ENCODE assay signal across 10 cellular contexts in genomic region chr3:128053614-128054013, GRCh38. TPM values are rescaled to one million over a fixed set of nuclear protein-coding genes. Genes with fewer than 3 reads are reported as not detected.
DNase-seq lines count a peak whose midpoint lies in the region; ATAC-seq, FAIRE-seq and TF ChIP-seq lines count a peak whose summit lies in the region.
"Had no signal": no experiment of that assay in that cellular context is flagged by ENCODE, and none has a peak within 500 bp of the region (broad histone marks: within the 10 kb centered on the region; RNA-seq: fewer than 3 reads in every experiment).

No MANE protein-coding gene starts in this region.

- peak overlapping the region; percentile 100 for H3K4me3 Mint-ChIP-seq in T-helper 2 cell treated with Interferon-gamma antibody and Interleukin-4, amounts not matched to agents 5 μg/mL and 100 μg/mL, for 36 hours
- H3K4me3 Mint-ChIP-seq in activated T-helper 2 cell treated with anti-CD3 and anti-CD28 coated beads, Interferon-gamma antibody, Interleukin-2, Interleukin-4, amounts not matched to agents 10 μg/mL and 5 μg/mL and 100 μg/mL, durations not matched to agents 14 hours and 24 hours and 36 hours (ENCODE audit: low read depth), result peak overlapping the region; percentile 99

- intact Hi-C loops in activated T-helper 2 cell treated with anti-CD3 and anti-CD28 coated beads, Interferon-gamma antibody, Interleukin-2, Interleukin-4, amounts not matched to agents 10 μg/mL and 5 μg/mL and 100 μg/mL, durations not matched to agents 14 hours and 24 hours and 36 hours (cut with micrococcal nuclease), result loop anchor here (2.0 to 5.0 kb wide), 3 partner anchors 21 to 381 kb away; partner anchors contain the start of genes ABTB1 and RUVBL1
- intact Hi-C loops in kidney (cut with DNase I), result no loop called here

- H3K4me3 ChIP-seq in kidney (ENCODE audit: low read length in 2 of 2) (peak overlapping the region; percentile 2 to 72), stomach smooth muscle (ENCODE audit: low read length in 2 of 2) (peak overlapping the region; percentile 93 to 99)

- H3K4me1 ChIP-seq in kidney (ENCODE audit: control insufficient read depth in 1 of 2, insufficient read depth in 1 of 2, low read depth in 1 of 2, low read length in 2 of 2) (peaks cover 25 to 30% of the 10 kb centered on the region in 2 donors), stomach smooth muscle (ENCODE audit: control insufficient read depth, insufficient read depth, low read length) (peaks cover 24% of the 10 kb centered on the region)

- H3K9me3 ChIP-seq in kidney (ENCODE audit: control insufficient read depth in 1 of 2, low read length in 2 of 2) (no peaks in the 10 kb centered on the region), stomach smooth muscle (ENCODE audit: control insufficient read depth in 2 of 2, low read length in 2 of 2) (no peaks in the 10 kb centered on the region)

- peaks cover 35% of the 10 kb centered on the region for H3K4me1 Mint-ChIP-seq in T-helper 2 cell treated with Interferon-gamma antibody and Interleukin-4, amounts not matched to agents 5 μg/mL and 100 μg/mL, for 36 hours (ENCODE audit: low read depth)
- peaks cover 38% of the 10 kb centered on the region for H3K4me1 Mint-ChIP-seq in activated T-helper 2 cell treated with anti-CD3 and anti-CD28 coated beads, Interferon-gamma antibody, Interleukin-2, Interleukin-4, amounts not matched to agents 10 μg/mL and 5 μg/mL and 100 μg/mL, durations not matched to agents 14 hours and 24 hours and 36 hours (ENCODE audit: low read depth)

- no peaks in the 10 kb centered on the region for H3K9me3 Mint-ChIP-seq in T-helper 2 cell treated with Interferon-gamma antibody and Interleukin-4, amounts not matched to agents 5 μg/mL and 100 μg/mL, for 36 hours
- no peaks in the 10 kb centered on the region for H3K9me3 Mint-ChIP-seq in activated T-helper 2 cell treated with anti-CD3 and anti-CD28 coated beads, Interferon-gamma antibody, Interleukin-2, Interleukin-4, amounts not matched to agents 10 μg/mL and 5 μg/mL and 100 μg/mL, durations not matched to agents 14 hours and 24 hours and 36 hours

- no peak for ATAC-seq in HG02870 (IDR thresholded peaks at IDR 0.05; ENCODE audit: unreplicated experiment)

- DNase-seq in T-helper 2 cell treated with Interferon-gamma antibody and Interleukin-4, amounts not matched to agents 5 μg/mL and 100 μg/mL, for 36 hours (ENCODE audit: low spot score), result no peak
- DNase-seq in T-helper 2 cell (no peak), kidney (no peak), nucleus accumbens (lab: John Stamatoyannopoulos, UW) (no peak), caudate nucleus (lab: John Stamatoyannopoulos, UW) (no peak)
- DNase-seq in activated T-helper 2 cell treated with anti-CD3 and anti-CD28 coated beads, Interferon-gamma antibody, Interleukin-2, Interleukin-4, amounts not matched to agents 10 μg/mL and 5 μg/mL and 100 μg/mL, durations not matched to agents 14 hours and 24 hours and 36 hours (ENCODE audit: low spot score), result no peak
- DNase-seq: C1 segment of cervical spinal cord, SHP77 treated with DMSO at 0.1 percent for 48 hours had no signal

- H3K36me3 ChIP-seq in kidney (ENCODE audit: control insufficient read depth in 1 of 2, insufficient read depth in 2 of 2, low read length in 2 of 2) (peaks cover 7 to 21% of the 10 kb centered on the region in 2 donors), stomach smooth muscle (ENCODE audit: control insufficient read depth in 2 of 2, insufficient read depth in 2 of 2, low read length in 2 of 2) (peaks cover 14 to 17% of the 10 kb centered on the region in 2 donors)

- FAIRE-seq in kidney (lab: Jason Lieb, UNC), result no peak

- TF ChIP-seq CTCF in kidney (IDR thresholded peaks at IDR 0.05; ENCODE audit: borderline replicate concordance, extremely low read depth, insufficient read depth), result no peak

- peak overlapping the region; percentile 98 for H3K27ac Mint-ChIP-seq in T-helper 2 cell treated with Interferon-gamma antibody and Interleukin-4, amounts not matched to agents 5 μg/mL and 100 μg/mL, for 36 hours
- H3K27ac Mint-ChIP-seq in activated T-helper 2 cell treated with anti-CD3 and anti-CD28 coated beads, Interferon-gamma antibody, Interleukin-2, Interleukin-4, amounts not matched to agents 10 μg/mL and 5 μg/mL and 100 μg/mL, durations not matched to agents 14 hours and 24 hours and 36 hours, result peak overlapping the region; percentile 62

- no peaks in the 10 kb centered on the region for H3K27me3 ChIP-seq in stomach smooth muscle (ENCODE audit: control insufficient read depth in 1 of 2, insufficient read depth in 2 of 2, low read length in 2 of 2)

- peaks cover 4% of the 10 kb centered on the region for H3K27me3 Mint-ChIP-seq in T-helper 2 cell treated with Interferon-gamma antibody and Interleukin-4, amounts not matched to agents 5 μg/mL and 100 μg/mL, for 36 hours (ENCODE audit: low read depth)
- peaks cover 4% of the 10 kb centered on the region for H3K27me3 Mint-ChIP-seq in activated T-helper 2 cell treated with anti-CD3 and anti-CD28 coated beads, Interferon-gamma antibody, Interleukin-2, Interleukin-4, amounts not matched to agents 10 μg/mL and 5 μg/mL and 100 μg/mL, durations not matched to agents 14 hours and 24 hours and 36 hours (ENCODE audit: low read depth)

- H3K27ac ChIP-seq in kidney (ENCODE audit: low read depth in 2 of 2, low read length in 2 of 2), result no peak overlapping the region
- no peak overlapping the region for H3K27ac ChIP-seq in stomach smooth muscle (ENCODE audit: low read length)
- no peak overlapping the region for H3K27ac ChIP-seq in caudate nucleus (ENCODE audit: low read depth, low read length)

- peaks cover 52% of the 10 kb centered on the region for H3K36me3 Mint-ChIP-seq in T-helper 2 cell treated with Interferon-gamma antibody and Interleukin-4, amounts not matched to agents 5 μg/mL and 100 μg/mL, for 36 hours (ENCODE audit: low read depth)
- peaks cover 53% of the 10 kb centered on the region for H3K36me3 Mint-ChIP-seq in activated T-helper 2 cell treated with anti-CD3 and anti-CD28 coated beads, Interferon-gamma antibody, Interleukin-2, Interleukin-4, amounts not matched to agents 10 μg/mL and 5 μg/mL and 100 μg/mL, durations not matched to agents 14 hours and 24 hours and 36 hours (ENCODE audit: low read depth)

- peak overlapping the region in 1 of 2 donors; percentile 68 for H3K9ac ChIP-seq in kidney (ENCODE audit: low read length in 2 of 2)
- peak overlapping the region; percentile 97 for H3K9ac ChIP-seq in stomach smooth muscle (ENCODE audit: low read length in 2 of 2)

RNA-seq across cellular contexts. Expression of gene SEC61A1, which starts 1.4 kb away (rescaled TPM):
- total RNA-seq in activated T-helper 2 cell treated with anti-CD3 and anti-CD28 coated beads, Interferon-gamma antibody, Interleukin-2, Interleukin-4, amounts not matched to agents 10 μg/mL and 5 μg/mL and 100 μg/mL, durations not matched to agents 14 hours and 24 hours and 36 hours, result 210 and 217 TPM in 2 replicates
- 177 TPM for total RNA-seq in kidney
- 119 TPM for polyA plus RNA-seq in kidney (ENCODE audit: insufficient read depth, low read depth, low replicate concordance)
